16 cellular contexts compared by ENCODE assay signal in genomic region chr6:919499-919898, GRCh38.
A peak's percentile ranks its signal among the peaks of the same experiment; 100 is the strongest.
DNase-seq lines count a peak whose midpoint lies in the region; ATAC-seq and TF ChIP-seq lines count a peak whose summit lies in the region.
"Had no signal": no experiment of that assay in that cellular context is flagged by ENCODE, and none has a peak within 500 bp of the region (broad histone marks: within the 10 kb centered on the region; RNA-seq: fewer than 3 reads in every experiment).

No MANE protein-coding gene starts in this region.

- no peak for DNase-seq in LNCaP clone FGC (ENCODE audit: low read depth)
- DNase-seq in endodermal cell = no peak
- DNase-seq in NCI-H2196 treated with DMSO at 0.1 percent for 48 hours (lab: John Stamatoyannopoulos, UW; ENCODE audit: unreplicated experiment) = no peak
- DNase-seq in lower lobe of right lung = no peak
- DNase-seq: 8988T; ACHN; BE2C; C1 segment of cervical spinal cord; Caco-2; Calu3; CD4-positive, alpha-beta T cell; CD8-positive, alpha-beta T cell; DMS79 treated with DMSO at 0.1 percent for 48 hours; GF-D8 had no signal

- WGBS in endodermal cell (ENCODE audit: insufficient coverage in 1 of 2, insufficient read length in 1 of 2), 2 experiments = 80 to 85% methylated on average over 1 of the region's 1 CpG

- H3K27me3 ChIP-seq in endodermal cell (ENCODE audit: control insufficient read depth, insufficient read depth, low read length, poor library complexity, severe bottlenecking) (no peaks in the 10 kb centered on the region), lower lobe of right lung (ENCODE audit: low read depth) (no peaks in the 10 kb centered on the region)
- H3K27me3 ChIP-seq: BE2C had no signal

- peaks cover 81% of the 10 kb centered on the region for H3K9me3 Mint-ChIP-seq in endodermal cell

- H3K9me3 ChIP-seq in endodermal cell (ENCODE audit: control insufficient read depth, low read length) (peaks cover 64% of the 10 kb centered on the region), lower lobe of right lung (peaks cover 17% of the 10 kb centered on the region)
- H3K9me3 ChIP-seq: BE2C had no signal

- H3K4me3 ChIP-seq in LNCaP clone FGC (ENCODE audit: low read depth, low read length) (no peak overlapping the region), endodermal cell (ENCODE audit: low read length) (no peak overlapping the region), lower lobe of right lung (no peak overlapping the region)
- H3K4me3 ChIP-seq: BLaER1 had no signal

- TF ChIP-seq CTCF in LNCaP clone FGC (IDR thresholded peaks at IDR 0.05; ENCODE audit: control insufficient read depth, extremely low read depth, insufficient read depth) = peak; percentile 27; the same call in 1 of the 2 replicates
- peak; percentile 17 for TF ChIP-seq CTCF in endodermal cell (conservative IDR thresholded peaks at IDR 0.05)
- TF ChIP-seq CTCF in lower lobe of right lung (IDR thresholded peaks at IDR 0.05) = no peak

- H3K36me3 Mint-ChIP-seq in endodermal cell (ENCODE audit: low read depth) = no peaks in the 10 kb centered on the region
- H3K36me3 Mint-ChIP-seq: CD8-positive, alpha-beta T cell had no signal

- peaks cover 8% of the 10 kb centered on the region for H3K27me3 Mint-ChIP-seq in endodermal cell (ENCODE audit: insufficient read depth)

- H3K4me1 ChIP-seq in endodermal cell (ENCODE audit: control insufficient read depth, insufficient read depth, low read length) = no peaks in the 10 kb centered on the region
- no peaks in the 10 kb centered on the region for H3K4me1 ChIP-seq in lower lobe of right lung
- H3K4me1 ChIP-seq: BE2C, BLaER1, Caco-2 had no signal

- no peak overlapping the region for H3K27ac Mint-ChIP-seq in endodermal cell
- H3K27ac Mint-ChIP-seq: CD4-positive, alpha-beta T cell; CD8-positive, alpha-beta T cell had no signal

- H3K27ac ChIP-seq in endodermal cell (ENCODE audit: low read depth, low read length) (no peak overlapping the region), lower lobe of right lung (no peak overlapping the region)
- H3K27ac ChIP-seq: BLaER1 had no signal

- H3K4me1 Mint-ChIP-seq in endodermal cell = no peaks in the 10 kb centered on the region

- no peak overlapping the region for H3K9ac ChIP-seq in endodermal cell (ENCODE audit: extremely low read depth, low read length, poor library complexity, severe bottlenecking)
- H3K9ac ChIP-seq: BLaER1 had no signal

- no peak overlapping the region for H3K4me3 Mint-ChIP-seq in endodermal cell
- H3K4me3 Mint-ChIP-seq: CD4-positive, alpha-beta T cell; CD8-positive, alpha-beta T cell had no signal

- H3K36me3 ChIP-seq in endodermal cell (ENCODE audit: control insufficient read depth, insufficient read depth, low read length) (no peaks in the 10 kb centered on the region), lower lobe of right lung (no peaks in the 10 kb centered on the region)
- H3K36me3 ChIP-seq: BE2C, BLaER1 had no signal

- ATAC-seq in GM21737 (IDR thresholded peaks at IDR 0.05; ENCODE audit: unreplicated experiment) (no peak), lower lobe of right lung (no peak)
- ATAC-seq: CD8-positive, alpha-beta T cell had no signal

- intact Hi-C loops in lower lobe of right lung (cut with DNase I) = no loop called here
